ENCODE assay signal across 1 cellular context in the genomic region with DNA sequence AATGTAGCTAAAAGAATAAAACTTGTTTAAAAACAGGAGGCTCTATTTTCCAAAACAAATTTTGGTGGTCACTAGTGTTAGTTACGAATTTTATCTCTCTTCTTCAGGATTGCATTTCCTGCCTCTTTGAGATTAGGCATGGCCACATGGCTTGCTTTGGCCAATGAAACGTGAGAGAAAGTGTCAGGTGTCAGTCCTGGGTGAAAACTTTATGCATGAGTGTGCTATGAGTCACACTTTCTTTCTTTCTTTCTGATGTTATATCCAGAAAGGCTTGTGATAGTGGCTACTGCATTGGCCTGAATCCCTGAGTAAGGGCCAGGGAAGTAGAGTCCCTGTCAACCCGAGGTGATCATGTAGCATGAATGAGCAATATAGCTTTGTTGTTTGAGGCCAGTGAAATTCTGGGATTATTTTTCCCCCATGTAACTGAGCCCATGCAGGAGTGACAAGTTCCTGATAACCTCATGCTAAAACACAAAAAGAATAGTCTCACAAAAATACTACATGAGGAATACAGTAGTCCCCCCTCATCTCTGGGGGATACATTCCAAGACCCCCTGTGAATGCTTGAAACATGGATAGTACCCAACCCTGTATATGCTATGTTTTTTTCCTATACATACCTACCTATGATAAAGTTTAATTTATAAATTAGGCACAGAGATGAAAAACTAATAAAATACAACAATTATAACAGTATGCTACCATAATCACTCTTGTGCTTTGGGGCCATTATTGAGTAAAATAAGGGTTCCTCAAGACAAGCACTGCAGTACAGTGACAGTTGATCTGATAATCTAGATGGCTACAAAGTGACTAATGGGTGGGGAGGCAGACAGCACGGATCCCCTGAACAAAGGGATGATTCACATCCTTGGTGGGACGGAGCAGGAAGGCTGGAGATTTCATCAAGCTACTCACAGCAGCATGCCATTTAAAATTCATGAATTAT.
TF ChIP-seq lines count a peak whose summit lies in the region.

No MANE protein-coding gene starts in this region.

TF ChIP-seq in K562, 482 proteins besides CTCF, POLR2A, EP300 and RAD21 (continued from another document and continues in another):
- TF ChIP-seq NFYB (IDR thresholded peaks at IDR 0.05; ENCODE audit: extremely low read depth, insufficient read length) (peak; percentile 92), ZBTB1 (CRISPR knock-in tag; IDR thresholded peaks at IDR 0.05; ENCODE audit: borderline replicate concordance, low read depth) (no peak), NFE2 (IDR thresholded peaks at IDR 0.05; ENCODE audit: low read depth) (peak; percentile 56), DMBX1 (CRISPR knock-in tag; IDR thresholded peaks at IDR 0.05; ENCODE audit: borderline replicate concordance) (0 out of 2 replicates have a peak, but pooled peaks have one; percentile 16), ARID1B (IDR thresholded peaks at IDR 0.05) (peak; percentile 97), TAF7 (tag; IDR thresholded peaks at IDR 0.05) (0 out of 2 replicates have a peak, but pooled peaks have one; percentile 11), HES1 (IDR thresholded peaks at IDR 0.05; ENCODE audit: low read depth) (peak; percentile 56; the same call in 1 of the 2 replicates), NFIC (IDR thresholded peaks at IDR 0.05) (peak; percentile 53; the same call in 1 of the 2 replicates), NBN (IDR thresholded peaks at IDR 0.05; ENCODE audit: low read depth) (peak; percentile 67), ZKSCAN8 (CRISPR knock-in tag; IDR thresholded peaks at IDR 0.05) (no peak; the same call in 1 of the 2 replicates), DPF2 (IDR thresholded peaks at IDR 0.05) (peak; percentile 97), SMARCE1 (IDR thresholded peaks at IDR 0.05) (peak; percentile 96), GATA2 (CRISPR knock-in tag; IDR thresholded peaks at IDR 0.05) (peak; percentile 65), POLR2H (tag; IDR thresholded peaks at IDR 0.05; ENCODE audit: low read depth) (peak; percentile 93), SMAD4 (CRISPR knock-in tag; conservative IDR thresholded peaks at IDR 0.05) (peak; percentile 38; the same call in 1 of the 2 replicates), HDAC3 (IDR thresholded peaks at IDR 0.05; ENCODE audit: borderline replicate concordance, partially characterized antibody) (peak; percentile 16), SAFB2 (IDR thresholded peaks at IDR 0.05; ENCODE audit: borderline replicate concordance, low read depth, low read length, severe bottlenecking) (no peak), RREB1 (CRISPR knock-in tag; IDR thresholded peaks at IDR 0.05) (0 out of 2 replicates have a peak, but pooled peaks have one; percentile 20), XRCC4 (IDR thresholded peaks at IDR 0.05; ENCODE audit: extremely low read depth, insufficient read depth, insufficient read length) (no peak), SMARCA4 (IDR thresholded peaks at IDR 0.05) (peak; percentile 94), RHOXF2B (CRISPR knock-in tag; conservative IDR thresholded peaks at IDR 0.05) (no peak), SIX5 (IDR thresholded peaks at IDR 0.05; ENCODE audit: borderline replicate concordance in 1 of 2, insufficient read depth in 1 of 2, low read depth in 1 of 2, low read length in 2 of 2) (no peak), CHAMP1 (IDR thresholded peaks at IDR 0.05) (peak; percentile 75), PCBP1 (IDR thresholded peaks at IDR 0.05; ENCODE audit: low read depth, low read length, poor library complexity, severe bottlenecking) (no peak), ZNF197 (CRISPR knock-in tag; IDR thresholded peaks at IDR 0.05; ENCODE audit: low read depth) (0 out of 2 replicates have a peak, but pooled peaks have one; percentile 3), CTBP1 (IDR thresholded peaks at IDR 0.05; ENCODE audit: borderline replicate concordance) (peak; percentile 34; the same call in 1 of the 2 replicates), RNF2 (IDR thresholded peaks at IDR 0.05) (peak; percentile 81), TRIM24 (IDR thresholded peaks at IDR 0.05) (peak; percentile 85), RAD51 (IDR thresholded peaks at IDR 0.05; ENCODE audit: borderline replicate concordance, low read depth) (peak; percentile 97), SMARCC2 (IDR thresholded peaks at IDR 0.05; ENCODE audit: low read depth) (peak; percentile 82), CTCFL (IDR thresholded peaks at IDR 0.05; ENCODE audit: borderline replicate concordance, insufficient read depth, low read depth, low read length, poor library complexity, severe bottlenecking) (no peak), FOSL1 (tag; conservative IDR thresholded peaks at IDR 0.05) (peak; percentile 99), ZNF174 (CRISPR knock-in tag; IDR thresholded peaks at IDR 0.05) (no peak; the same call in 1 of the 2 replicates), CREM (IDR thresholded peaks at IDR 0.05; ENCODE audit: low read depth) (peak; percentile 53), SMARCB1 (IDR thresholded peaks at IDR 0.05; ENCODE audit: insufficient read length, low read depth) (no peak), SETDB1 (IDR thresholded peaks at IDR 0.05; ENCODE audit: low read length) (no peak), ZBTB17 (CRISPR knock-in tag; IDR thresholded peaks at IDR 0.05) (peak; percentile 69; the same call in 1 of the 2 replicates)
- TF ChIP-seq, protein P1, sequence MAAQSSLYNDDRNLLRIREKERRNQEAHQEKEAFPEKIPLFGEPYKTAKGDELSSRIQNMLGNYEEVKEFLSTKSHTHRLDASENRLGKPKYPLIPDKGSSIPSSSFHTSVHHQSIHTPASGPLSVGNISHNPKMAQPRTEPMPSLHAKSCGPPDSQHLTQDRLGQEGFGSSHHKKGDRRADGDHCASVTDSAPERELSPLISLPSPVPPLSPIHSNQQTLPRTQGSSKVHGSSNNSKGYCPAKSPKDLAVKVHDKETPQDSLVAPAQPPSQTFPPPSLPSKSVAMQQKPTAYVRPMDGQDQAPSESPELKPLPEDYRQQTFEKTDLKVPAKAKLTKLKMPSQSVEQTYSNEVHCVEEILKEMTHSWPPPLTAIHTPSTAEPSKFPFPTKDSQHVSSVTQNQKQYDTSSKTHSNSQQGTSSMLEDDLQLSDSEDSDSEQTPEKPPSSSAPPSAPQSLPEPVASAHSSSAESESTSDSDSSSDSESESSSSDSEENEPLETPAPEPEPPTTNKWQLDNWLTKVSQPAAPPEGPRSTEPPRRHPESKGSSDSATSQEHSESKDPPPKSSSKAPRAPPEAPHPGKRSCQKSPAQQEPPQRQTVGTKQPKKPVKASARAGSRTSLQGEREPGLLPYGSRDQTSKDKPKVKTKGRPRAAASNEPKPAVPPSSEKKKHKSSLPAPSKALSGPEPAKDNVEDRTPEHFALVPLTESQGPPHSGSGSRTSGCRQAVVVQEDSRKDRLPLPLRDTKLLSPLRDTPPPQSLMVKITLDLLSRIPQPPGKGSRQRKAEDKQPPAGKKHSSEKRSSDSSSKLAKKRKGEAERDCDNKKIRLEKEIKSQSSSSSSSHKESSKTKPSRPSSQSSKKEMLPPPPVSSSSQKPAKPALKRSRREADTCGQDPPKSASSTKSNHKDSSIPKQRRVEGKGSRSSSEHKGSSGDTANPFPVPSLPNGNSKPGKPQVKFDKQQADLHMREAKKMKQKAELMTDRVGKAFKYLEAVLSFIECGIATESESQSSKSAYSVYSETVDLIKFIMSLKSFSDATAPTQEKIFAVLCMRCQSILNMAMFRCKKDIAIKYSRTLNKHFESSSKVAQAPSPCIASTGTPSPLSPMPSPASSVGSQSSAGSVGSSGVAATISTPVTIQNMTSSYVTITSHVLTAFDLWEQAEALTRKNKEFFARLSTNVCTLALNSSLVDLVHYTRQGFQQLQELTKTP (IDR thresholded peaks at IDR 0.05; ENCODE audit: low read depth in 1 of 2, partially characterized antibody in 2 of 2), result peak; percentile 36 to 67
- TF ChIP-seq, protein P2, sequence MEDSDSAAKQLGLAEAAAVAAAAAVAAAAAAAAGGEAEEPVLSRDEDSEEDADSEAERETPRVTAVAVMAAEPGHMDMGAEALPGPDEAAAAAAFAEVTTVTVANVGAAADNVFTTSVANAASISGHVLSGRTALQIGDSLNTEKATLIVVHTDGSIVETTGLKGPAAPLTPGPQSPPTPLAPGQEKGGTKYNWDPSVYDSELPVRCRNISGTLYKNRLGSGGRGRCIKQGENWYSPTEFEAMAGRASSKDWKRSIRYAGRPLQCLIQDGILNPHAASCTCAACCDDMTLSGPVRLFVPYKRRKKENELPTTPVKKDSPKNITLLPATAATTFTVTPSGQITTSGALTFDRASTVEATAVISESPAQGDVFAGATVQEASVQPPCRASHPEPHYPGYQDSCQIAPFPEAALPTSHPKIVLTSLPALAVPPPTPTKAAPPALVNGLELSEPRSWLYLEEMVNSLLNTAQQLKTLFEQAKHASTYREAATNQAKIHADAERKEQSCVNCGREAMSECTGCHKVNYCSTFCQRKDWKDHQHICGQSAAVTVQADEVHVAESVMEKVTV (CRISPR knock-in tag; IDR thresholded peaks at IDR 0.05), result no peak
- TF ChIP-seq, protein P3, sequence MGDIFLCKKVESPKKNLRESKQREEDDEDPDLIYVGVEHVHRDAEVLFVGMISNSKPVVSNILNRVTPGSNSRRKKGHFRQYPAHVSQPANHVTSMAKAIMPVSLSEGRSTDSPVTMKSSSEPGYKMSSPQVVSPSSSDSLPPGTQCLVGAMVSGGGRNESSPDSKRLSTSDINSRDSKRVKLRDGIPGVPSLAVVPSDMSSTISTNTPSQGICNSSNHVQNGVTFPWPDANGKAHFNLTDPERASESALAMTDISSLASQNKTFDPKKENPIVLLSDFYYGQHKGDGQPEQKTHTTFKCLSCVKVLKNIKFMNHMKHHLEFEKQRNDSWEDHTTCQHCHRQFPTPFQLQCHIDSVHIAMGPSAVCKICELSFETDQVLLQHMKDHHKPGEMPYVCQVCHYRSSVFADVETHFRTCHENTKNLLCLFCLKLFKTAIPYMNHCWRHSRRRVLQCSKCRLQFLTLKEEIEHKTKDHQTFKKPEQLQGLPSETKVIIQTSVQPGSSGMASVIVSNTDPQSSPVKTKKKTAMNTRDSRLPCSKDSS (IDR thresholded peaks at IDR 0.05; ENCODE audit: low read depth, partially characterized antibody), result no peak
